Comparison of ENCODE assay signal across 8 cellular contexts in the genomic region with DNA sequence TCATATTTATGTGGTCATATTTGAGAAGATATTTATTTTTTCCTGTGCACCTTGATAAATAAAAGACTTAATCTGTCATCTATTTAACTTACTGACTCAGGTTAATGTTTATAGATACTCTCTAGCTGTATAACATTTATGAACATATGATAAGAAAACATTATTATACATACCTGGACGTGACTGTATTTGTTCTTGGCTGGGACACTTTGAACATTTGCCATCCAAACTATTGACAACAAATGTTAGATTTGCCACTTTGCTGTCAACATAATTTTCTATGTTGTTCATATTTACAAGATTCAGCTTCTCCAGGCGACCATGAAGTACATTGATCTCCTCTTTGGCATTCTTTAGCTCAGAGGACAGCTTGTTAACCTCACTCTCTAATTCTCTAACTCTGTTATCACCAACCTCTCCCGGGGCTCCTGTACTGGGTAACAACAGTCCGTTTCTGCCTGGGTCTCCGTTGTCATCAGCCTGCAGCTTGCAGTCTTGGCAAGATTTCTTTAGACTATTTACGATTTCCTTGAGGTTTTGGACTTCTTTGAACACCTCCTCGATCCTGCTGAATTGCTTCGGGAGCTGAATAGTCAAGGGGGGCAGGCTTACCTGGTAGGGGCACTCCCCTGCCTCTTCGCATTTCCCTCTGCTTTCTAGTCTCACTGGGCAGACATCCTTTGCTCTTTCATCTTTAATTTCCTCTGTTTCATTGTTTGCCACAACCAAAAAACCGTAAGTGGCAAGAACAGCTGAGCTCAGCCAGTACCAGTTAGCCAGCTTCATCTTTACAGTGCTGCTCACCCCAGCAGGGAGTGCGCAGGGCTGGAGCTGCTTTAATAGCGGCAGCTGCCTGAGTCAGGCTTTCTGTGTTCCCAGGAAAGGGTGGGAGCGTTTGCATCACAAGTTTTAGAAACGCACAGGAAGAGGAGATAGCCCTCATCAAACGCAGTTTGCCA. TPM values are rescaled to one million over a fixed set of nuclear protein-coding genes. Genes with fewer than 3 reads are reported as not detected.
DNase-seq lines count a peak whose midpoint lies in the region; ATAC-seq, FAIRE-seq and TF ChIP-seq lines count a peak whose summit lies in the region.

A gene with protein sequence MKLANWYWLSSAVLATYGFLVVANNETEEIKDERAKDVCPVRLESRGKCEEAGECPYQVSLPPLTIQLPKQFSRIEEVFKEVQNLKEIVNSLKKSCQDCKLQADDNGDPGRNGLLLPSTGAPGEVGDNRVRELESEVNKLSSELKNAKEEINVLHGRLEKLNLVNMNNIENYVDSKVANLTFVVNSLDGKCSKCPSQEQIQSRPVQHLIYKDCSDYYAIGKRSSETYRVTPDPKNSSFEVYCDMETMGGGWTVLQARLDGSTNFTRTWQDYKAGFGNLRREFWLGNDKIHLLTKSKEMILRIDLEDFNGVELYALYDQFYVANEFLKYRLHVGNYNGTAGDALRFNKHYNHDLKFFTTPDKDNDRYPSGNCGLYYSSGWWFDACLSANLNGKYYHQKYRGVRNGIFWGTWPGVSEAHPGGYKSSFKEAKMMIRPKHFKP (minus strand): TSS at position 812 of the 959 bp plus-strand sequence. CDS start 26 bp downstream, at position 786.

- in situ Hi-C loops in GM12878 (cut with MboI): no loop called here

- H3K79me2 ChIP-seq in OCI-LY3 (ENCODE audit: low read length): peaks cover 55% of the 10 kb centered on the region
- H3K79me2 ChIP-seq in GM12878 (ENCODE audit: control insufficient read depth, insufficient read depth, low read length): no peaks in the 10 kb centered on the region; the same call in 1 of the 2 replicates

- peak within 1 kb of the TSS; percentile 89 for H3K4me2 ChIP-seq in OCI-LY3 (ENCODE audit: low read length)
- H3K4me2 ChIP-seq in GM12878 (ENCODE audit: control insufficient read depth, insufficient read depth): peak within 1 kb of the TSS; percentile 98

- SMC1A ChIA-PET in GM12878 (lab: Charles Lee; ENCODE audit: uncharacterized antibody, unreplicated experiment): interaction anchor here (0.5 to 8.6 kb wide), 11 partner anchors 10 to 542 kb away, joined by 3 to 124 read pairs (median 4); a partner anchor contains a TSS

- intact Hi-C loops in GM12878 (cut with micrococcal nuclease; ENCODE audit: unreplicated experiment): loop anchor here (2.0 kb wide), 1 partner anchor 48 kb away; no protein-coding TSS in a partner anchor

- no peaks in the 10 kb centered on the region for H3K27me3 ChIP-seq in OCI-LY3 (ENCODE audit: low read depth, low read length)
- no peaks in the 10 kb centered on the region for H3K27me3 ChIP-seq in GM12878 (replicated peaks in 1 of 2; ENCODE audit: control insufficient read depth in 2 of 2, insufficient read depth in 2 of 2, low read length in 1 of 2)
- H3K27me3 ChIP-seq in iPS-20b (ENCODE audit: insufficient read depth, low read length): peaks cover 8% of the 10 kb centered on the region; the same call in 1 of the 2 replicates
- no peaks in the 10 kb centered on the region for H3K27me3 ChIP-seq in small intestine (ENCODE audit: control insufficient read depth in 2 of 2, insufficient read depth in 2 of 2, low read length in 2 of 2)

- peak within 1 kb of the TSS; percentile 84 for H3K4me3 ChIP-seq in OCI-LY3 (ENCODE audit: low read length)
- peak within 1 kb of the TSS; percentile 64 for H3K4me3 ChIP-seq in GM12878
- peak within 1 kb of the TSS; percentile 56; the same call in 1 of the 2 replicates for H3K4me3 ChIP-seq in iPS-20b (ENCODE audit: low read length)
- H3K4me3 ChIP-seq in small intestine (ENCODE audit: low read depth in 1 of 2, low read length in 2 of 2): peak within 1 kb of the TSS; percentile 18 to 43

- FAIRE-seq in GM12878 (lab: Jason Lieb, UNC): no peak
- peak; percentile 91 for FAIRE-seq in small intestine (lab: Jason Lieb, UNC)

- no peak for DNase-seq in GM12878 (ENCODE audit: low read depth, low spot score)
- DNase-seq in small intestine: peak; percentile 62
- no peak for DNase-seq in NCI-H524 treated with DMSO at 0.1 percent for 48 hours (lab: John Stamatoyannopoulos, UW)

- H3K27ac ChIP-seq in OCI-LY3 (ENCODE audit: low read length): peak within 1 kb of the TSS; percentile 98
- peak within 1 kb of the TSS; percentile 81 for H3K27ac ChIP-seq in GM12878 (ENCODE audit: control insufficient read depth, insufficient read depth)
- no peak within 1 kb of the TSS for H3K27ac ChIP-seq in iPS-20b (ENCODE audit: low read length)
- peak within 1 kb of the TSS; percentile 74 to 82 for H3K27ac ChIP-seq in small intestine (ENCODE audit: low read depth in 1 of 2, low read length in 1 of 2)

- H4K20me1 ChIP-seq in OCI-LY3 (ENCODE audit: insufficient read depth, low read length) (no peaks in the 10 kb centered on the region), GM12878 (ENCODE audit: control insufficient read depth, insufficient read depth) (no peaks in the 10 kb centered on the region)

- no peak for TF ChIP-seq CTCF in OCI-LY3 (IDR thresholded peaks at IDR 0.05; ENCODE audit: low read depth, low read length)
- no peak for TF ChIP-seq CTCF in GM12878 (IDR thresholded peaks at IDR 0.05 in 2 of 3, conservative IDR thresholded peaks at IDR 0.05 in 1 of 3; ENCODE audit: control insufficient read depth in 2 of 3, extremely low read depth in 1 of 3, insufficient read depth in 1 of 3, low read depth in 3 of 3, low read length in 3 of 3)

- BruUV-seq in GM12878 (replicated peaks; lab: Mats Ljungman, UMichigan): no TSS peak

- H3K4me1 ChIP-seq in OCI-LY3 (ENCODE audit: low read length) (peaks cover 89% of the 10 kb centered on the region), GM12878 (ENCODE audit: control insufficient read depth, insufficient read depth, low read length) (peaks cover 32% of the 10 kb centered on the region), iPS-20b (ENCODE audit: insufficient read depth, low read length) (no peaks in the 10 kb centered on the region), small intestine (ENCODE audit: control insufficient read depth in 2 of 2, insufficient read depth in 1 of 2, low read depth in 1 of 2, low read length in 1 of 2) (peaks cover 9 to 11% of the 10 kb centered on the region in 2 donors)

- CTCF ChIA-PET in GM12878 (lab: Yijun Ruan, JAX): interaction anchor here (1.3 to 5.3 kb wide), 5 partner anchors 13 to 135 kb away, joined by 3 to 67 read pairs (median 4); no protein-coding TSS in a partner anchor

- H2AFZ ChIP-seq in OCI-LY3 (ENCODE audit: low read depth, low read length) (no peak within 1 kb of the TSS), GM12878 (ENCODE audit: control insufficient read depth, low read depth, low read length) (peak within 1 kb of the TSS; percentile 87)

- no peak for TF ChIP-seq POLR2A in GM12878 (IDR thresholded peaks at IDR 0.05; ENCODE audit: low read depth, low read length)

- TF ChIP-seq EP300 in GM12878 (IDR thresholded peaks at IDR 0.05; ENCODE audit: borderline replicate concordance in 1 of 2, control insufficient read depth in 1 of 2, low read depth in 2 of 2, low read length in 2 of 2): no peak

- H3K36me3 ChIP-seq in OCI-LY3 (replicated peaks; ENCODE audit: low read depth, low read length) (peaks cover 9% of the 10 kb centered on the region), GM12878 (ENCODE audit: control insufficient read depth in 2 of 2, insufficient read depth in 2 of 2, low read length in 1 of 2) (no peaks in the 10 kb centered on the region), iPS-20b (ENCODE audit: insufficient read depth, low read depth, low read length) (no peaks in the 10 kb centered on the region), small intestine (ENCODE audit: control insufficient read depth in 2 of 2, insufficient read depth in 2 of 2, low read length in 2 of 2) (no peaks in the 10 kb centered on the region)

- no peaks in the 10 kb centered on the region for H3K9me3 ChIP-seq in OCI-LY3 (ENCODE audit: insufficient read depth, low read length)
- no peaks in the 10 kb centered on the region for H3K9me3 ChIP-seq in GM12878 (replicated peaks; ENCODE audit: control insufficient read depth, insufficient read depth, low read length)
- no peaks in the 10 kb centered on the region for H3K9me3 ChIP-seq in iPS-20b (ENCODE audit: insufficient read depth, low read depth, low read length)
- H3K9me3 ChIP-seq in small intestine (ENCODE audit: control insufficient read depth, low read depth): no peaks in the 10 kb centered on the region

- POLR2A ChIA-PET in GM12878 (lab: Charles Lee): interaction anchor here (0.5 to 2.5 kb wide), 4 partner anchors 10 to 592 kb away, joined by 3 to 9 read pairs (median 3); no protein-coding TSS in a partner anchor

- TF ChIP-seq RAD21 in GM12878 (IDR thresholded peaks at IDR 0.05; ENCODE audit: insufficient read depth, low read depth, low read length): no peak

- ATAC-seq in GM21528 (IDR thresholded peaks at IDR 0.05; ENCODE audit: low FRiP score, unreplicated experiment) (peak; percentile 36), GM12878 (peak; percentile 37), GM19467 (IDR thresholded peaks at IDR 0.05; ENCODE audit: unreplicated experiment) (no peak), HG03097 (IDR thresholded peaks at IDR 0.05; ENCODE audit: low FRiP score, unreplicated experiment) (no peak)

- RAD21 ChIA-PET in GM12878 (lab: Charles Lee; ENCODE audit: unreplicated experiment): interaction anchor here (0.8 to 6.4 kb wide), 10 partner anchors 42 to 215 kb away, joined by 3 to 72 read pairs (median 4); a partner anchor contains a TSS

- H3K9ac ChIP-seq in OCI-LY3 (ENCODE audit: low read length) (peak within 1 kb of the TSS; percentile 90), GM12878 (ENCODE audit: control insufficient read depth, insufficient read depth, low read length) (peak within 1 kb of the TSS; percentile 66), iPS-20b (ENCODE audit: low read depth, low read length) (no peak within 1 kb of the TSS; the same call in 1 of the 2 replicates)

- WGBS in GM12878 (ENCODE audit: insufficient coverage, insufficient replicate concordance, low lambda C conversion rate, missing lambda C conversion rate): 1% methylated on average over 15 of the region's 15 CpGs
- 3 to 9% (median 4%) methylated on average over 15 of the region's 15 CpGs for WGBS in small intestine, 3 donors

RNA-seq across cellular contexts. Expression of the gene that starts here (rescaled TPM):
- 1.4 and 2.1 TPM in 2 replicates for total RNA-seq in GM12878 (2013; cell fraction: nucleolus; rRNA removed)
- total RNA-seq in GM12878 (2014; rRNA removed) (1.9 and 2.5 TPM in 2 replicates), GM12878 (2014; rRNA removed; fragmentation: Illumina TruSeq; extraction: Trizol) (3.2 and 3.5 TPM in 2 replicates), GM12878 (2021) (1.2 and 1.7 TPM in 2 replicates)
- 1.1 TPM for polyA plus RNA-seq in GM12878 (2011; ENCODE audit: low read depth)
- polyA plus RNA-seq in GM12878 (2011; rRNA removed) (0.04 TPM in 1 of 2 replicates, not detected in the other), GM12878 (2014; fragmentation: Illumina TruSeq; extraction: Trizol) (2.5 and 4.3 TPM in 2 replicates), GM12878 (2014; fragmentation: Nextera tagmentation; extraction: Ambion mirVana) (1 to 10 TPM; 1.2 to 1.6 TPM), GM12878 (2014; rRNA removed) (1.4 and 1.5 TPM in 2 replicates), GM12878 (2016; fragmentation: Nextera tagmentation; extraction: Ambion mirVana) (under 1 TPM; 0.44 to 0.66 TPM), small intestine (10 to 100 TPM in 2 of 3 donors, 1 to 10 TPM in 1; 7.4 to 21.6 (median 14.6) TPM)
- not detected in 2 replicates for polyA plus RNA-seq in GM12878 (2011; cell fraction: cytosol; rRNA removed)
- not detected in 2 replicates for polyA plus RNA-seq in GM12878 (2011; cell fraction: nucleus; rRNA removed)
- polyA plus RNA-seq in GM12878 (2012): 1.3 and 1.7 TPM in 2 replicates
- polyA minus RNA-seq in GM12878 (2011; rRNA and poly(A)+ RNA removed): not detected in 2 replicates
- not detected in 2 replicates for polyA minus RNA-seq in GM12878 (2011; cell fraction: cytosol; rRNA and poly(A)+ RNA removed)
- not detected in 2 replicates for polyA minus RNA-seq in GM12878 (2011; cell fraction: nucleus; rRNA and poly(A)+ RNA removed)

Comparison
In these comparisons a context has a peak if more than half of its experiments do, and no peak if none do; other contexts are left out.
1. ATAC-seq: peak in GM21528 (single experiment) and GM12878 (single experiment); none in GM19467 (single experiment) and HG03097 (single experiment).
2. H3K4me3 ChIP-seq: peak in every context shown above with its lines; median percentile 84 in OCI-LY3; 64 in GM12878; 56 in iPS-20b; 30 in small intestine.